Comparison of ENCODE assay signal across 8 cellular contexts in genomic region chr7:157432957-157433576, GRCh38.
DNase-seq lines count a peak whose midpoint lies in the region; ATAC-seq, FAIRE-seq and TF ChIP-seq lines count a peak whose summit lies in the region.

No MANE protein-coding gene starts in this region.

- H3K36me3 ChIP-seq in GM06990 (ENCODE audit: control insufficient read depth, insufficient read depth, low read length) (no peaks in the 10 kb centered on the region), small intestine (ENCODE audit: control insufficient read depth in 2 of 2, insufficient read depth in 2 of 2, low read length in 2 of 2) (no peaks in the 10 kb centered on the region)

- H3K27me3 Mint-ChIP-seq in activated naive CD8-positive, alpha-beta T cell treated with anti-CD3 and anti-CD28 coated beads, Interleukin-2, amount 50 U/mL, for 24 hours: no peaks in the 10 kb centered on the region

- no peaks in the 10 kb centered on the region; the same call in 1 of the 2 replicates for H3K27me3 ChIP-seq in GM06990 (replicated peaks; ENCODE audit: control insufficient read depth, insufficient read depth, low read length)
- H3K27me3 ChIP-seq in small intestine (ENCODE audit: control insufficient read depth in 2 of 2, insufficient read depth in 2 of 2, low read length in 2 of 2): no peaks in the 10 kb centered on the region

- no peak overlapping the region for H3K27ac Mint-ChIP-seq in activated naive CD8-positive, alpha-beta T cell treated with anti-CD3 and anti-CD28 coated beads, Interleukin-2, amount 50 U/mL, for 24 hours

- H3K4me3 ChIP-seq in GM06990 (replicated peaks; ENCODE audit: low read depth, low read length) (no peak overlapping the region), small intestine (ENCODE audit: low read depth in 1 of 2, low read length in 2 of 2) (no peak overlapping the region)
- peak overlapping the region; percentile 28 for H3K4me3 ChIP-seq in Jurkat, Clone E6-1 (ENCODE audit: low read length)

- no peaks in the 10 kb centered on the region for H3K4me1 ChIP-seq in small intestine (ENCODE audit: control insufficient read depth in 2 of 2, insufficient read depth in 1 of 2, low read depth in 1 of 2, low read length in 1 of 2)

- DNase-seq in GM06990 (ENCODE audit: extremely low read depth, insufficient read length): no peak
- DNase-seq in Jurkat, Clone E6-1 (ENCODE audit: low read depth, low spot score): peak; percentile 54
- DNase-seq in activated naive CD8-positive, alpha-beta T cell treated with anti-CD3 and anti-CD28 coated beads, Interleukin-2, amount 50 U/mL, for 24 hours: peak; percentile 60
- DNase-seq in hepatic stellate cell (ENCODE audit: low spot score): peak; percentile 68
- DNase-seq in small intestine: peak; percentile 33

- peak; percentile 59 for TF ChIP-seq CTCF in GM06990 (IDR thresholded peaks at IDR 0.05; ENCODE audit: insufficient read depth, low read length, poor library complexity, severe bottlenecking)

- WGBS in small intestine, 3 donors: 25 to 29% (median 27%) methylated on average over 18 of the region's 18 CpGs

- H3K9me3 ChIP-seq in small intestine (ENCODE audit: control insufficient read depth, low read depth): no peaks in the 10 kb centered on the region

- peak; percentile 73 for ATAC-seq in SK-N-SH treated with all-trans-retinoic acid at 6 μM for 48 hours
- no peak for ATAC-seq in activated naive CD8-positive, alpha-beta T cell treated with anti-CD3 and anti-CD28 coated beads, Interleukin-2, amount 50 U/mL, for 24 hours
- ATAC-seq in GM21447 (IDR thresholded peaks at IDR 0.05; ENCODE audit: unreplicated experiment): no peak
- no peak for ATAC-seq in HG03469 (IDR thresholded peaks at IDR 0.05; ENCODE audit: unreplicated experiment)

- no peaks in the 10 kb centered on the region for H3K36me3 Mint-ChIP-seq in activated naive CD8-positive, alpha-beta T cell treated with anti-CD3 and anti-CD28 coated beads, Interleukin-2, amount 50 U/mL, for 24 hours (ENCODE audit: low read depth)

- H3K4me3 Mint-ChIP-seq in activated naive CD8-positive, alpha-beta T cell treated with anti-CD3 and anti-CD28 coated beads, Interleukin-2, amount 50 U/mL, for 24 hours: no peak overlapping the region

- no peaks in the 10 kb centered on the region for H3K9me3 Mint-ChIP-seq in activated naive CD8-positive, alpha-beta T cell treated with anti-CD3 and anti-CD28 coated beads, Interleukin-2, amount 50 U/mL, for 24 hours

- H3K27ac ChIP-seq in small intestine (ENCODE audit: low read depth in 1 of 2, low read length in 1 of 2): no peak overlapping the region

- H3K4me1 Mint-ChIP-seq in activated naive CD8-positive, alpha-beta T cell treated with anti-CD3 and anti-CD28 coated beads, Interleukin-2, amount 50 U/mL, for 24 hours: peaks cover 11% of the 10 kb centered on the region

- no peak for FAIRE-seq in small intestine (lab: Jason Lieb, UNC)

TF ChIP-seq in SK-N-SH treated with all-trans-retinoic acid at 6 μM for 48 hours, 23 proteins besides CTCF, POLR2A, EP300 and RAD21:
- TF ChIP-seq ARNTL (CRISPR knock-in tag; IDR thresholded peaks at IDR 0.05; ENCODE audit: borderline replicate concordance, low read depth) (no peak), OSR1 (CRISPR knock-in tag; IDR thresholded peaks at IDR 0.05) (no peak), PPARA (CRISPR knock-in tag; IDR thresholded peaks at IDR 0.05; ENCODE audit: borderline replicate concordance) (no peak), ESRRG (CRISPR knock-in tag; IDR thresholded peaks at IDR 0.05) (no peak), CSRNP3 (CRISPR knock-in tag; IDR thresholded peaks at IDR 0.05) (no peak), POU6F1 (CRISPR knock-in tag; IDR thresholded peaks at IDR 0.05; ENCODE audit: borderline replicate concordance, low read depth) (no peak), GLIS3 (CRISPR knock-in tag; IDR thresholded peaks at IDR 0.05) (no peak)
